In genomic region chr1:23166854-23167253, GRCh38 we compare ENCODE assay signal across 8 cellular contexts. TPM values are rescaled to one million over a fixed set of nuclear protein-coding genes. Genes with fewer than 3 reads are reported as not detected.
DNase-seq lines count a peak whose midpoint lies in the region; ATAC-seq and TF ChIP-seq lines count a peak whose summit lies in the region.

No MANE protein-coding gene starts in this region.

- H3K4me3 ChIP-seq in astrocyte of the cerebellum (ENCODE audit: low read depth, low read length) (peak overlapping the region; percentile 58), right lobe of liver (peak overlapping the region in 2 of 3 donors; percentile 82 to 85), tibial artery (peak overlapping the region; percentile 90 to 94)

- DNase-seq in activated CD8-positive, alpha-beta memory T cell treated with anti-CD3 and anti-CD28 coated beads, Interleukin-2, amount 10 ng/mL, durations not matched to agents 7 days and 5 days: no peak
- DNase-seq in activated CD8-positive, alpha-beta memory T cell treated with anti-CD3 and anti-CD28 coated beads, Interleukin-2, amount 50 U/mL, for 48 hours: no peak
- DNase-seq in astrocyte of the cerebellum (ENCODE audit: low read depth) (no peak), right lobe of liver (no peak), tibial artery (no peak), hippocampal formation (lab: John Stamatoyannopoulos, UW) (no peak), ecto neural progenitor cell (ENCODE audit: low spot score) (no peak), cerebellar cortex (ENCODE audit: low spot score) (no peak)

- H3K4me1 ChIP-seq in right lobe of liver (peaks cover 0 to 5% (median 0%) of the 10 kb centered on the region in 4 donors), tibial artery (peaks cover 0 to 48% (median 22%) of the 10 kb centered on the region in 4 donors)

- peaks cover 2% of the 10 kb centered on the region for H3K27me3 Mint-ChIP-seq in activated CD8-positive, alpha-beta memory T cell treated with anti-CD3 and anti-CD28 coated beads, Interleukin-2, amount 10 ng/mL, durations not matched to agents 7 days and 5 days

- intact Hi-C loops in right lobe of liver (cut with DNase I) (no loop called here), tibial artery (cut with DNase I; ENCODE audit: low total_unique reads) (loop anchor here (5.0 kb wide), 1 partner anchor 150 kb away; the partner anchor contains the start of genes KDM1A and TEX46)

- H3K27ac ChIP-seq in right lobe of liver: peak overlapping the region in 1 of 3 donors; percentile 54
- H3K27ac ChIP-seq in tibial artery: peak overlapping the region; percentile 90 to 91

- H3K4me3 Mint-ChIP-seq in activated CD8-positive, alpha-beta memory T cell treated with anti-CD3 and anti-CD28 coated beads, Interleukin-2, amount 10 ng/mL, durations not matched to agents 7 days and 5 days: peak overlapping the region; percentile 98

- ATAC-seq in activated CD8-positive, alpha-beta memory T cell treated with anti-CD3 and anti-CD28 coated beads, Interleukin-2, amount 10 ng/mL, durations not matched to agents 7 days and 5 days: no peak
- ATAC-seq in right lobe of liver: no peak

- H3K9me3 ChIP-seq in right lobe of liver (no peaks in the 10 kb centered on the region), tibial artery (no peaks in the 10 kb centered on the region)

- H3K27me3 ChIP-seq in right lobe of liver (no peaks in the 10 kb centered on the region), tibial artery (no peaks in the 10 kb centered on the region)

- in situ Hi-C loops in astrocyte of the cerebellum (cut with HindIII; ENCODE audit: low sequenced_read_pairs): no loop called here

- no peak for TF ChIP-seq POLR2A in right lobe of liver (IDR thresholded peaks at IDR 0.05)

- peaks cover 14% of the 10 kb centered on the region for H3K4me1 Mint-ChIP-seq in activated CD8-positive, alpha-beta memory T cell treated with anti-CD3 and anti-CD28 coated beads, Interleukin-2, amount 10 ng/mL, durations not matched to agents 7 days and 5 days

- no peaks in the 10 kb centered on the region for H3K9me3 Mint-ChIP-seq in activated CD8-positive, alpha-beta memory T cell treated with anti-CD3 and anti-CD28 coated beads, Interleukin-2, amount 10 ng/mL, durations not matched to agents 7 days and 5 days (ENCODE audit: low read depth)

- H3K36me3 ChIP-seq in right lobe of liver: no peaks in the 10 kb centered on the region
- H3K36me3 ChIP-seq in tibial artery: no peaks in the 10 kb centered on the region

- H3K36me3 Mint-ChIP-seq in activated CD8-positive, alpha-beta memory T cell treated with anti-CD3 and anti-CD28 coated beads, Interleukin-2, amount 10 ng/mL, durations not matched to agents 7 days and 5 days: peaks cover 3% of the 10 kb centered on the region

- TF ChIP-seq CTCF in astrocyte of the cerebellum (IDR thresholded peaks at IDR 0.05; ENCODE audit: low read depth, low read length, missing control alignments) (no peak), right lobe of liver (IDR thresholded peaks at IDR 0.05) (no peak), tibial artery (IDR thresholded peaks at IDR 0.05) (no peak)

- no peak overlapping the region for H3K27ac Mint-ChIP-seq in activated CD8-positive, alpha-beta memory T cell treated with anti-CD3 and anti-CD28 coated beads, Interleukin-2, amount 10 ng/mL, durations not matched to agents 7 days and 5 days

- CTCF ChIA-PET in activated CD8-positive, alpha-beta memory T cell treated with anti-CD3 and anti-CD28 coated beads, Interleukin-2, amount 10 ng/mL, durations not matched to agents 7 days and 5 days (lab: Charles Lee): interaction anchor here (1.0 to 10.2 kb wide), 8 partner anchors 12 to 69 kb away, joined by 3 to 107 read pairs (median 9); no protein-coding TSS in a partner anchor

RNA-seq across cellular contexts. Expression of gene LUZP1, which starts 1.8 kb away (rescaled TPM):
- total RNA-seq in activated CD8-positive, alpha-beta memory T cell treated with anti-CD3 and anti-CD28 coated beads, Interleukin-2, amount 10 ng/mL, durations not matched to agents 7 days and 5 days: 10 to 100 TPM; 19.5 to 20.4 TPM
- 1 to 10 TPM; 4.1 to 8.0 (median 6.1) TPM for total RNA-seq in right lobe of liver

RNA-seq across cellular contexts. Expression of gene HTR1D, which starts 50.4 kb away (rescaled TPM):
- total RNA-seq in activated CD8-positive, alpha-beta memory T cell treated with anti-CD3 and anti-CD28 coated beads, Interleukin-2, amount 10 ng/mL, durations not matched to agents 7 days and 5 days: not detected
- not detected for total RNA-seq in right lobe of liver
